8 cellular contexts compared by ENCODE assay signal in genomic region chr1:7902478-7903084, GRCh38. TPM values are rescaled to one million over a fixed set of nuclear protein-coding genes. Genes with fewer than 3 reads are reported as not detected.
A peak's percentile ranks its signal among the peaks of the same experiment; 100 is the strongest.
DNase-seq lines count a peak whose midpoint lies in the region; ATAC-seq and TF ChIP-seq lines count a peak whose summit lies in the region.

No MANE protein-coding gene starts in this region.

- H3K4me3 Mint-ChIP-seq in activated naive CD8-positive, alpha-beta T cell treated with anti-CD3 and anti-CD28 coated beads for 36 hours: peak overlapping the region; percentile 43
- H3K4me3 Mint-ChIP-seq in progenitor cell of endocrine pancreas (ENCODE audit: low read depth): no peak overlapping the region

- H3K9me3 ChIP-seq in uterus: no peaks in the 10 kb centered on the region

- no peaks in the 10 kb centered on the region for H3K27me3 ChIP-seq in uterus

- ATAC-seq in Right ventricle myocardium superior (ENCODE audit: poor library complexity) (peak; percentile 91), HG02885 (IDR thresholded peaks at IDR 0.05; ENCODE audit: poor library complexity, unreplicated experiment) (no peak)

- no peak for TF ChIP-seq POLR2A in uterus (IDR thresholded peaks at IDR 0.05)

- no peak overlapping the region for H3K4me3 ChIP-seq in uterus

- no peak overlapping the region for H3K27ac Mint-ChIP-seq in activated naive CD8-positive, alpha-beta T cell treated with anti-CD3 and anti-CD28 coated beads for 36 hours
- no peak overlapping the region for H3K27ac Mint-ChIP-seq in progenitor cell of endocrine pancreas

- H3K4me1 Mint-ChIP-seq in activated naive CD8-positive, alpha-beta T cell treated with anti-CD3 and anti-CD28 coated beads for 36 hours: peaks cover 16% of the 10 kb centered on the region
- no peaks in the 10 kb centered on the region for H3K4me1 Mint-ChIP-seq in progenitor cell of endocrine pancreas (ENCODE audit: low read depth)

- H3K36me3 ChIP-seq in uterus: no peaks in the 10 kb centered on the region

- peak; percentile 79 for TF ChIP-seq CTCF in progenitor cell of endocrine pancreas (IDR thresholded peaks at IDR 0.05; ENCODE audit: unreplicated experiment)
- TF ChIP-seq CTCF in uterus (IDR thresholded peaks at IDR 0.05): peak; percentile 50 to 66 (median 63)

- peaks cover 5% of the 10 kb centered on the region for H3K36me3 Mint-ChIP-seq in activated naive CD8-positive, alpha-beta T cell treated with anti-CD3 and anti-CD28 coated beads for 36 hours
- H3K36me3 Mint-ChIP-seq in progenitor cell of endocrine pancreas (ENCODE audit: insufficient read depth): no peaks in the 10 kb centered on the region

- H3K9me3 Mint-ChIP-seq in activated naive CD8-positive, alpha-beta T cell treated with anti-CD3 and anti-CD28 coated beads for 36 hours: no peaks in the 10 kb centered on the region
- no peaks in the 10 kb centered on the region for H3K9me3 Mint-ChIP-seq in progenitor cell of endocrine pancreas (ENCODE audit: low read depth)

- no peaks in the 10 kb centered on the region for H3K4me1 ChIP-seq in uterus

- intact Hi-C loops in Right ventricle myocardium superior (cut with DNase I) (no loop called here), uterus (cut with DNase I; ENCODE audit: low total_unique reads) (no loop called here)

- no peak overlapping the region for H3K27ac ChIP-seq in uterus

- DNase-seq in ELR (ENCODE audit: low read depth) (peak; percentile 75), NCI-H1105 treated with DMSO at 0.1 percent for 48 hours (lab: John Stamatoyannopoulos, UW) (peak; percentile 79), SKM-1 treated with dmso at 0.1 percent for 144 hours (lab: John Stamatoyannopoulos, UW; ENCODE audit: unreplicated experiment) (peak; percentile 62), Right ventricle myocardium superior (peak; percentile 72), progenitor cell of endocrine pancreas (ENCODE audit: low spot score, unreplicated experiment) (peak; percentile 50), uterus (peak; percentile 32 to 50)
- DNase-seq in activated naive CD8-positive, alpha-beta T cell treated with anti-CD3 and anti-CD28 coated beads for 36 hours: peak; percentile 54

- no peaks in the 10 kb centered on the region for H3K27me3 Mint-ChIP-seq in activated naive CD8-positive, alpha-beta T cell treated with anti-CD3 and anti-CD28 coated beads for 36 hours
- peaks cover 15% of the 10 kb centered on the region for H3K27me3 Mint-ChIP-seq in progenitor cell of endocrine pancreas

RNA-seq across cellular contexts. Expression of gene TNFRSF9, which starts 38.1 kb away (rescaled TPM):
- 100 to 1,000 TPM; 146 to 149 TPM for total RNA-seq in activated naive CD8-positive, alpha-beta T cell treated with anti-CD3 and anti-CD28 coated beads for 36 hours
- total RNA-seq in Right ventricle myocardium superior (not detected), progenitor cell of endocrine pancreas (0.27 and 0.60 TPM in 2 replicates), uterus (not detected)

RNA-seq across cellular contexts. Expression of gene UTS2, which starts 49.7 kb away (rescaled TPM):
- under 1 TPM; 0.19 to 0.74 TPM for total RNA-seq in activated naive CD8-positive, alpha-beta T cell treated with anti-CD3 and anti-CD28 coated beads for 36 hours
- total RNA-seq in Right ventricle myocardium superior: not detected
- not detected in 2 replicates for total RNA-seq in progenitor cell of endocrine pancreas
- total RNA-seq in uterus: not detected

RNA-seq across cellular contexts. Expression of gene PARK7, which starts 58.9 kb away (rescaled TPM):
- total RNA-seq in activated naive CD8-positive, alpha-beta T cell treated with anti-CD3 and anti-CD28 coated beads for 36 hours: 100 to 1,000 TPM; 565 to 569 TPM
- total RNA-seq in Right ventricle myocardium superior: 361 TPM
- total RNA-seq in progenitor cell of endocrine pancreas: 218 and 229 TPM in 2 replicates
- total RNA-seq in uterus: 100 to 1,000 TPM in 3 of 4 donors, 10 to 100 TPM in 1; 91.7 to 176 (median 166) TPM

Comparison
In these comparisons a context has a peak if more than half of its experiments do, and no peak if none do; other contexts are left out.
1. RNA of gene TNFRSF9, which starts 38.1 kb away (total RNA-seq): 146 to 149 TPM in activated naive CD8-positive, alpha-beta T cell treated with anti-CD3 and anti-CD28 coated beads for 36 hours; 0.27 to 0.60 TPM in progenitor cell of endocrine pancreas, not detected in Right ventricle myocardium superior (single experiment) and not detected in uterus; every median in the first group is over 10 times any median in the second.
2. Peak in every context shown above with its lines, with median percentiles within 50 percentile points of each other: DNase-seq.